9 cellular contexts compared by ENCODE assay signal in genomic region chr13:77729502-77730221, GRCh38. TPM values are rescaled to one million over a fixed set of nuclear protein-coding genes. Genes with fewer than 3 reads are reported as not detected.
DNase-seq lines count a peak whose midpoint lies in the region; ATAC-seq and TF ChIP-seq lines count a peak whose summit lies in the region.
"Had no signal": no experiment of that assay in that cellular context is flagged by ENCODE, and none has a peak within 500 bp of the region (broad histone marks: within the 10 kb centered on the region; RNA-seq: fewer than 3 reads in every experiment).

No MANE protein-coding gene starts in this region.

- intact Hi-C loops in CD4-positive, alpha-beta T cell (cut with DNase I, micrococcal nuclease) = no loop called here
- intact Hi-C loops in aorta (cut with DNase I) (no loop called here), sciatic nerve (cut with DNase I) (no loop called here)

- POLR2A ChIA-PET in CD4-positive, alpha-beta T cell (lab: Charles Lee) = no interaction called here

- H3K27me3 Mint-ChIP-seq in CD4-positive, alpha-beta T cell = no peaks in the 10 kb centered on the region
- no peaks in the 10 kb centered on the region for H3K27me3 Mint-ChIP-seq in activated naive CD4-positive, alpha-beta T cell treated with anti-CD3 and anti-CD28 coated beads, Interleukin-2, amount 10 ng/mL, durations not matched to agents 7 days and 5 days

- peaks cover 0 to 2% of the 10 kb centered on the region in 2 donors for H3K36me3 ChIP-seq in aorta (ENCODE audit: control insufficient read depth in 1 of 2, insufficient read depth in 2 of 2, low read length in 1 of 2)

- no peak overlapping the region for H3K27ac ChIP-seq in CD4-positive, alpha-beta T cell (ENCODE audit: low read depth, low read length)
- no peak overlapping the region for H3K27ac ChIP-seq in aorta (ENCODE audit: low read depth in 1 of 2, low read length in 2 of 2)
- H3K27ac ChIP-seq: epithelial cell of prostate had no signal

- no peak for DNase-seq in CD4-positive, alpha-beta T cell
- DNase-seq in activated naive CD4-positive, alpha-beta T cell treated with anti-CD3 and anti-CD28 coated beads, Interleukin-2, amount 10 ng/mL, durations not matched to agents 7 days and 5 days = peak; percentile 52
- DNase-seq in NOMO-1 treated with dmso at 0.1 percent for 144 hours (lab: John Stamatoyannopoulos, UW; ENCODE audit: unreplicated experiment) (no peak), aorta (no peak), COLO829 (ENCODE audit: low spot score) (no peak), sciatic nerve (ENCODE audit: low spot score) (no peak)

- H3K4me1 Mint-ChIP-seq in CD4-positive, alpha-beta T cell (ENCODE audit: low read depth) = peaks cover 40% of the 10 kb centered on the region
- H3K4me1 Mint-ChIP-seq in activated naive CD4-positive, alpha-beta T cell treated with anti-CD3 and anti-CD28 coated beads, Interleukin-2, amount 10 ng/mL, durations not matched to agents 7 days and 5 days = peaks cover 25% of the 10 kb centered on the region

- peaks cover 74% of the 10 kb centered on the region for H3K36me3 Mint-ChIP-seq in CD4-positive, alpha-beta T cell (ENCODE audit: low read depth)
- peaks cover 30% of the 10 kb centered on the region for H3K36me3 Mint-ChIP-seq in activated naive CD4-positive, alpha-beta T cell treated with anti-CD3 and anti-CD28 coated beads, Interleukin-2, amount 10 ng/mL, durations not matched to agents 7 days and 5 days

- H3K9me3 ChIP-seq in CD4-positive, alpha-beta T cell (ENCODE audit: control insufficient read depth, low read length) = no peaks in the 10 kb centered on the region
- H3K9me3 ChIP-seq in aorta (ENCODE audit: control insufficient read depth, low read length) = no peaks in the 10 kb centered on the region

- peak overlapping the region; percentile 47 for H3K4me3 Mint-ChIP-seq in CD4-positive, alpha-beta T cell
- H3K4me3 Mint-ChIP-seq in activated naive CD4-positive, alpha-beta T cell treated with anti-CD3 and anti-CD28 coated beads, Interleukin-2, amount 10 ng/mL, durations not matched to agents 7 days and 5 days = peak overlapping the region; percentile 4

- H3K4me1 ChIP-seq in aorta (ENCODE audit: control insufficient read depth in 1 of 2, insufficient read depth in 2 of 2, low read length in 2 of 2) = peaks cover 0 to 3% of the 10 kb centered on the region in 2 donors

- peak overlapping the region; percentile 50 for H3K27ac Mint-ChIP-seq in CD4-positive, alpha-beta T cell
- peak overlapping the region; percentile 75 for H3K27ac Mint-ChIP-seq in activated naive CD4-positive, alpha-beta T cell treated with anti-CD3 and anti-CD28 coated beads, Interleukin-2, amount 10 ng/mL, durations not matched to agents 7 days and 5 days

- TF ChIP-seq CTCF in CD4-positive, alpha-beta T cell (IDR thresholded peaks at IDR 0.05) = no peak

- WGBS in aorta, 2 donors = 84 to 87% methylated on average over 8 of the region's 8 CpGs

- CTCF ChIA-PET in CD4-positive, alpha-beta T cell (lab: Charles Lee) = interaction anchor here (1.0 kb wide), 1 partner anchor 30 kb away, joined by 3 read pairs; no protein-coding TSS in a partner anchor
- CTCF ChIA-PET in activated naive CD4-positive, alpha-beta T cell treated with anti-CD3 and anti-CD28 coated beads, Interleukin-2, amount 10 ng/mL, durations not matched to agents 7 days and 5 days (lab: Charles Lee) = no interaction called here

- ATAC-seq in CD4-positive, alpha-beta T cell (ENCODE audit: poor library complexity) = peak; percentile 61
- ATAC-seq in GM19328 (IDR thresholded peaks at IDR 0.05; ENCODE audit: unreplicated experiment) (peak; percentile 97), HG03108 (IDR thresholded peaks at IDR 0.05; ENCODE audit: unreplicated experiment) (peak; percentile 98), aorta (ENCODE audit: low FRiP score) (no peak), sciatic nerve (no peak)

- H3K27me3 ChIP-seq in CD4-positive, alpha-beta T cell (ENCODE audit: control insufficient read depth, insufficient read depth, low read length) = no peaks in the 10 kb centered on the region
- H3K27me3 ChIP-seq in aorta (ENCODE audit: control insufficient read depth in 1 of 2, insufficient read depth in 2 of 2, low read length in 1 of 2) = no peaks in the 10 kb centered on the region

- H3K4me3 ChIP-seq in aorta (ENCODE audit: low read length in 2 of 2) = no peak overlapping the region

- no peaks in the 10 kb centered on the region for H3K9me3 Mint-ChIP-seq in CD4-positive, alpha-beta T cell
- H3K9me3 Mint-ChIP-seq in activated naive CD4-positive, alpha-beta T cell treated with anti-CD3 and anti-CD28 coated beads, Interleukin-2, amount 10 ng/mL, durations not matched to agents 7 days and 5 days = no peaks in the 10 kb centered on the region

RNA-seq across cellular contexts. Expression of gene SLAIN1, which starts 32.2 kb away (rescaled TPM):
- 10 to 100 TPM; 41.2 to 42.5 TPM for total RNA-seq in CD4-positive, alpha-beta T cell
- total RNA-seq in aorta = 1 to 10 TPM; 8.3 to 9.0 TPM
- polyA plus RNA-seq in aorta = 1 to 10 TPM; 3.5 to 7.5 TPM
- 10.1 TPM for total RNA-seq in sciatic nerve

Comparison
In these comparisons a context has a peak if more than half of its experiments do, and no peak if none do; other contexts are left out.
1. ATAC-seq: peak in CD4-positive, alpha-beta T cell (single experiment), GM19328 (single experiment) and HG03108 (single experiment); none in aorta (single experiment) and sciatic nerve (single experiment).